29 cellular contexts compared by ENCODE assay signal in genomic region chrX:66900886-66901285, GRCh38.
"Had no signal": no experiment of that assay in that cellular context is flagged by ENCODE, and none has a peak within 500 bp of the region (broad histone marks: within the 10 kb centered on the region; RNA-seq: fewer than 3 reads in every experiment).

No MANE protein-coding gene starts in this region.

- H3K36me3 ChIP-seq: colonic mucosa, esophagus squamous epithelium, gastroesophageal sphincter, heart right ventricle had no signal

- H3K9me3 Mint-ChIP-seq: activated CD8-positive, alpha-beta T cell treated with anti-CD3 and anti-CD28 coated beads for 36 hours; activated T-cell treated with anti-CD3 and anti-CD28 coated beads, Interleukin-2, amount 50 U/mL, for 4 hours; activated T-helper 17 cell treated with anti-CD3 and anti-CD28 coated beads, Interleukin-2, amount 50 U/mL, for 72 hours; T-cell; T-helper 1 cell treated with Interleukin-12 subunit alpha and Interleukin-12 subunit beta and Interleukin-4 antibody, amounts not matched to agents 30 μg/mL and 1 μg/mL, for 36 hours; WTC11 had no signal

- H3K27me3 Mint-ChIP-seq: activated CD8-positive, alpha-beta T cell treated with anti-CD3 and anti-CD28 coated beads for 36 hours; activated naive CD8-positive, alpha-beta T cell; activated T-helper 17 cell treated with anti-CD3 and anti-CD28 coated beads, Interleukin-2, amount 50 U/mL, for 72 hours had no signal

- H3K4me1 ChIP-seq: body of pancreas, colonic mucosa, esophagus squamous epithelium, gastroesophageal sphincter, heart right ventricle had no signal

- H3K4me1 Mint-ChIP-seq: activated T-helper 17 cell treated with anti-CD3 and anti-CD28 coated beads, Interleukin-2, amount 50 U/mL, for 72 hours; T-cell; WTC11 had no signal

- ATAC-seq: activated CD8-positive, alpha-beta T cell treated with anti-CD3 and anti-CD28 coated beads for 36 hours; activated T-cell treated with anti-CD3 and anti-CD28 coated beads, Interleukin-2, amount 50 U/mL, for 4 hours; activated T-helper 17 cell treated with anti-CD3 and anti-CD28 coated beads, Interleukin-2, amount 50 U/mL, for 72 hours; body of pancreas; gastroesophageal sphincter; heart right ventricle; T-cell; WTC11 had no signal

- H3K27ac ChIP-seq: body of pancreas, colonic mucosa, epithelial cell of prostate, esophagus squamous epithelium, gastroesophageal sphincter, heart right ventricle had no signal

- H3K27me3 ChIP-seq: body of pancreas, colonic mucosa, esophagus squamous epithelium, gastroesophageal sphincter had no signal

- DNase-seq: activated CD4-positive, alpha-beta T cell treated with anti-CD3 and anti-CD28 coated beads for 48 hours; activated CD4-positive, alpha-beta T cell treated with anti-CD3 and anti-CD28 coated beads, Interleukin-2, amount 50 U/mL, for 1 hour; activated CD4-positive, alpha-beta T cell treated with anti-CD3 and anti-CD28 coated beads, Interleukin-2, amount 50 U/mL, for 48 hours; activated CD8-positive, alpha-beta memory T cell treated with anti-CD3 and anti-CD28 coated beads for 24 hours; activated CD8-positive, alpha-beta T cell treated with anti-CD3 and anti-CD28 coated beads for 36 hours; activated effector memory CD4-positive, alpha-beta T cell treated with Interleukin-2 at 50 U/mL for 16 hours; activated gamma-delta T cell treated with Interleukin-2 at 50 U/mL for 16 hours; activated naive CD4-positive, alpha-beta T cell treated with anti-CD3 and anti-CD28 coated beads, Interleukin-2, amount 50 U/mL, for 16 hours; activated naive CD4-positive, alpha-beta T cell treated with Interleukin-2 at 50 U/mL for 16 hours; activated T-cell treated with anti-CD3 and anti-CD28 coated beads, Interleukin-2, amount 50 U/mL, for 4 hours; amniotic stem cell; anterior cingulate cortex; body of pancreas; caudate nucleus; colonic mucosa; effector CD8-positive, alpha-beta T cell; esophagus squamous epithelium; foreskin melanocyte; heart right ventricle; T-cell; T1000 had no signal

- H3K4me3 ChIP-seq: body of pancreas, colonic mucosa, esophagus squamous epithelium, gastroesophageal sphincter, heart right ventricle had no signal

- FAIRE-seq: endometrium, endothelial cell of umbilical vein had no signal

- H3K9me3 ChIP-seq: body of pancreas, colonic mucosa, esophagus squamous epithelium, gastroesophageal sphincter, heart right ventricle had no signal

- H3K4me3 Mint-ChIP-seq: activated CD8-positive, alpha-beta T cell treated with anti-CD3 and anti-CD28 coated beads for 36 hours; activated naive CD8-positive, alpha-beta T cell; activated T-cell treated with anti-CD3 and anti-CD28 coated beads, Interleukin-2, amount 50 U/mL, for 4 hours; activated T-helper 17 cell treated with anti-CD3 and anti-CD28 coated beads, Interleukin-2, amount 50 U/mL, for 72 hours; T-cell; T-helper 1 cell treated with Interleukin-12 subunit alpha and Interleukin-12 subunit beta and Interleukin-4 antibody, amounts not matched to agents 30 μg/mL and 1 μg/mL, for 36 hours; WTC11 had no signal

- H3K36me3 Mint-ChIP-seq: activated naive CD8-positive, alpha-beta T cell; T-cell; WTC11 had no signal

- H3K27ac Mint-ChIP-seq: activated CD8-positive, alpha-beta T cell treated with anti-CD3 and anti-CD28 coated beads for 36 hours; activated naive CD8-positive, alpha-beta T cell; activated T-helper 17 cell treated with anti-CD3 and anti-CD28 coated beads, Interleukin-2, amount 50 U/mL, for 72 hours; T-cell; T-helper 1 cell treated with Interleukin-12 subunit alpha and Interleukin-12 subunit beta and Interleukin-4 antibody, amounts not matched to agents 30 μg/mL and 1 μg/mL, for 36 hours; WTC11 had no signal
